8 cellular contexts compared by ENCODE assay signal in genomic region chr22:35539910-35540599, GRCh38. TPM values are rescaled to one million over a fixed set of nuclear protein-coding genes. Genes with fewer than 3 reads are reported as not detected.
A peak's percentile ranks its signal among the peaks of the same experiment; 100 is the strongest.
DNase-seq lines count a peak whose midpoint lies in the region; ATAC-seq and TF ChIP-seq lines count a peak whose summit lies in the region.

No MANE protein-coding gene starts in this region.

- H3K9me3 ChIP-seq in mucosa of descending colon: no peaks in the 10 kb centered on the region

- intact Hi-C loops in mucosa of descending colon (cut with DNase I, micrococcal nuclease): no loop called here

- no peaks in the 10 kb centered on the region for H3K36me3 ChIP-seq in mucosa of descending colon (ENCODE audit: low read depth)

- TF ChIP-seq CTCF in mucosa of descending colon (IDR thresholded peaks at IDR 0.05): no peak

- DNase-seq in NCI-H1417 (lab: John Stamatoyannopoulos, UW) (peak; percentile 14 to 68 (median 61)), NCI-H1417 treated with DMSO at 0.1 percent for 48 hours (lab: John Stamatoyannopoulos, UW) (no peak), NAMALWA (ENCODE audit: low spot score) (peak; percentile 64), epidermal melanocyte (ENCODE audit: insufficient read length, low spot score) (peak; percentile 32), mucosa of descending colon (peak; percentile 65 to 86 (median 71)), NCI-H187 treated with DMSO at 0.1 percent for 48 hours (lab: John Stamatoyannopoulos, UW) (no peak)
- DNase-seq in activated CD8-positive, alpha-beta memory T cell treated with anti-CD3 and anti-CD28 coated beads, Interleukin-2, amount 50 U/mL, for 4 hours: peak; percentile 78
- DNase-seq in stimulated activated CD8-positive, alpha-beta memory T cell treated with anti-CD3 and anti-CD28 coated beads, Interleukin-2, amount 100 ng/mL, for 48 hours (ENCODE audit: low read depth in 2 of 2): peak; percentile 52 to 55

- H3K4me1 ChIP-seq in mucosa of descending colon (ENCODE audit: low read depth): peaks cover 5% of the 10 kb centered on the region

- no peak overlapping the region for H3K4me3 ChIP-seq in mucosa of descending colon

- peak; percentile 87 for ATAC-seq in mucosa of descending colon

RNA-seq across cellular contexts. Expression of gene RASD2, which starts 0.6 kb away (rescaled TPM):
- 10 to 100 TPM; 11.7 to 34.0 (median 19.2) TPM for total RNA-seq in mucosa of descending colon

Comparison
In these comparisons a context has a peak if more than half of its experiments do, and no peak if none do; other contexts are left out.
1. DNase-seq: peak in NCI-H1417 (3 of 3), NAMALWA (single experiment), activated CD8-positive, alpha-beta memory T cell treated with anti-CD3 and anti-CD28 coated beads, Interleukin-2, amount 50 U/mL, for 4 hours (single experiment), epidermal melanocyte (single experiment), mucosa of descending colon (3 of 3) and stimulated activated CD8-positive, alpha-beta memory T cell treated with anti-CD3 and anti-CD28 coated beads, Interleukin-2, amount 100 ng/mL, for 48 hours (2 of 2); none in NCI-H1417 treated with DMSO at 0.1 percent for 48 hours (single experiment) and NCI-H187 treated with DMSO at 0.1 percent for 48 hours (single experiment).